In genomic region chr1:7386226-7387052, GRCh38 we compare ENCODE assay signal across 14 cellular contexts.
DNase-seq lines count a peak whose midpoint lies in the region; ATAC-seq, FAIRE-seq and TF ChIP-seq lines count a peak whose summit lies in the region.
"Had no signal": no experiment of that assay in that cellular context is flagged by ENCODE, and none has a peak within 500 bp of the region (broad histone marks: within the 10 kb centered on the region; RNA-seq: fewer than 3 reads in every experiment).

No MANE protein-coding gene starts in this region.

- POLR2A ChIA-PET in GM10248 (lab: Yijun Ruan, JAX) = no interaction called here

- ATAC-seq in GM21390 (IDR thresholded peaks at IDR 0.05; ENCODE audit: unreplicated experiment) = no peak
- ATAC-seq: PC-3, SK-N-SH treated with all-trans-retinoic acid at 6 μM for 48 hours had no signal

- TF ChIP-seq CTCF in VCaP (conservative IDR thresholded peaks at IDR 0.05) (no peak), stomach (IDR thresholded peaks at IDR 0.05) (no peak), GM10248 (IDR thresholded peaks at IDR 0.05; ENCODE audit: control extremely low read depth, extremely low read depth, low read depth, missing control alignments) (no peak)

- DNase-seq in M059J (ENCODE audit: low read depth) (peak; percentile 38), globus pallidus (ENCODE audit: low spot score) (peak; percentile 43), stomach (peak; percentile 13), GM12891 (ENCODE audit: insufficient read length, low spot score) (no peak), GM10248 (ENCODE audit: extremely low spot score) (no peak)
- DNase-seq: activated naive CD4-positive, alpha-beta T cell treated with Interleukin-2 at 50 U/mL for 16 hours; NCI-H1436; PC-3; stimulated activated naive CD4-positive, alpha-beta T cell treated with Interleukin-2 at 50 U/mL for 16 hours had no signal

- CTCF ChIA-PET in GM10248 (lab: Yijun Ruan, JAX) = interaction anchor here (2.0 kb wide), 1 partner anchor 10 kb away, joined by 4 read pairs; no protein-coding TSS in a partner anchor

- peaks cover 0 to 26% (median 17%) of the 10 kb centered on the region in 4 donors for H3K4me1 ChIP-seq in stomach

- intact Hi-C loops in stomach (cut with DNase I; ENCODE audit: low total_unique reads) = no loop called here

- H3K27ac ChIP-seq in VCaP (peak overlapping the region; percentile 84), stomach (no peak overlapping the region)
- H3K27ac ChIP-seq: BLaER1 treated with 17β-estradiol and CSF1 and Interleukin-3, amounts not matched to agents 10 nM and 100 nM had no signal

- H3K9me3 ChIP-seq in stomach = no peaks in the 10 kb centered on the region

- FAIRE-seq in GM12891 (lab: Jason Lieb, UNC) = no peak
- FAIRE-seq: endometrium had no signal

- no peaks in the 10 kb centered on the region for H3K36me3 ChIP-seq in stomach
- H3K36me3 ChIP-seq: BLaER1 treated with 17β-estradiol and CSF1 and Interleukin-3, amounts not matched to agents 10 nM and 100 nM had no signal

- WGBS in stomach, 5 donors = 89 to 94% (median 93%) methylated on average over 14 to 20 of the region's 20 CpGs

- no peak overlapping the region for H3K4me3 ChIP-seq in stomach
- H3K4me3 ChIP-seq: BLaER1 treated with 17β-estradiol and CSF1 and Interleukin-3, amounts not matched to agents 10 nM and 100 nM had no signal

- TF ChIP-seq EP300 in stomach (IDR thresholded peaks at IDR 0.05) = no peak

- H3K27me3 ChIP-seq in stomach = no peaks in the 10 kb centered on the region
- H3K27me3 ChIP-seq: BLaER1 treated with 17β-estradiol and CSF1 and Interleukin-3, amounts not matched to agents 10 nM and 100 nM had no signal

- no peak for TF ChIP-seq POLR2A in stomach (IDR thresholded peaks at IDR 0.05)
- TF ChIP-seq POLR2A in GM12891 (IDR thresholded peaks at IDR 0.05; ENCODE audit: low read depth, low read length) = no peak

TF ChIP-seq in GM12891, 5 proteins besides CTCF, POLR2A, EP300 and RAD21:
- TF ChIP-seq POLR2AphosphoS5 (IDR thresholded peaks at IDR 0.05; ENCODE audit: low read depth, low read length) (no peak), PAX5 (IDR thresholded peaks at IDR 0.05; ENCODE audit: insufficient read depth, low read length, severe bottlenecking) (no peak), TAF1 (IDR thresholded peaks at IDR 0.05; ENCODE audit: low read depth, low read length) (no peak), POU2F2 (IDR thresholded peaks at IDR 0.05; ENCODE audit: low read depth, low read length) (no peak), SPI1 (IDR thresholded peaks at IDR 0.05; ENCODE audit: low read depth, low read length) (no peak)

Comparison
In these comparisons a context has a peak if more than half of its experiments do, and no peak if none do; other contexts are left out.
1. DNase-seq: peak in M059J (single experiment), globus pallidus (single experiment) and stomach (single experiment); none in GM12891 (single experiment) and GM10248 (single experiment).